ENCODE assay signal across 8 cellular contexts in genomic region chr19:45040059-45040767, GRCh38. TPM values are rescaled to one million over a fixed set of nuclear protein-coding genes. Genes with fewer than 3 reads are reported as not detected.
DNase-seq lines count a peak whose midpoint lies in the region; ATAC-seq, FAIRE-seq and TF ChIP-seq lines count a peak whose summit lies in the region.

No MANE protein-coding gene starts in this region.

- WGBS in ectodermal cell, 2 experiments = 92% methylated on average over 19 of the region's 19 CpGs
- 72 to 79% methylated on average over 19 of the region's 19 CpGs for WGBS in pancreas, 2 donors

- CTCF ChIA-PET in Calu3 (lab: Charles Lee) = interaction anchor here (0.7 to 2.0 kb wide), 3 partner anchors 12 to 26 kb away, joined by 3 to 12 read pairs (median 3); no protein-coding TSS in a partner anchor

- H3K9ac ChIP-seq in NT2/D1 (ENCODE audit: insufficient read length, low read depth) = peak overlapping the region; percentile 6

- H3K9me3 ChIP-seq in NT2/D1 (ENCODE audit: insufficient read depth, low read length) = no peaks in the 10 kb centered on the region
- no peaks in the 10 kb centered on the region for H3K9me3 ChIP-seq in ectodermal cell (ENCODE audit: control insufficient read depth, low read length)
- H3K9me3 ChIP-seq in pancreas = no peaks in the 10 kb centered on the region

- no peak for FAIRE-seq in pancreas (lab: Jason Lieb, UNC)

- TF ChIP-seq CTCF in Calu3 (IDR thresholded peaks at IDR 0.05; ENCODE audit: unreplicated experiment) (no peak), pancreas (IDR thresholded peaks at IDR 0.05) (no peak)

- H3K9me3 Mint-ChIP-seq in Calu3 (ENCODE audit: low read depth, unreplicated experiment) = no peaks in the 10 kb centered on the region

- DNase-seq in Calu3 (no peak), NT2/D1 (ENCODE audit: low read depth, low spot score) (no peak), pancreas (no peak), DMS 273 (lab: John Stamatoyannopoulos, UW; ENCODE audit: unreplicated experiment) (no peak)
- DNase-seq in stimulated activated CD4-positive, alpha-beta T cell treated with anti-CD3 and anti-CD28 coated beads, Interleukin-1b, Interleukin-23, amount 100 ng/mL, for 48 hours = no peak

- H3K27me3 ChIP-seq in NT2/D1 (ENCODE audit: insufficient read depth, insufficient read length) (no peaks in the 10 kb centered on the region), ectodermal cell (ENCODE audit: control insufficient read depth, insufficient read depth, low read length, poor library complexity, severe bottlenecking) (no peaks in the 10 kb centered on the region), pancreas (no peaks in the 10 kb centered on the region)

- H3K36me3 ChIP-seq in NT2/D1 (ENCODE audit: insufficient read depth, insufficient read length, low read length) (peaks cover 55% of the 10 kb centered on the region), ectodermal cell (ENCODE audit: control insufficient read depth, insufficient read depth, low read length) (peaks cover 23% of the 10 kb centered on the region), pancreas (peaks cover 0 to 47% (median 9%) of the 10 kb centered on the region in 3 donors)

- H3K27ac ChIP-seq in ectodermal cell (ENCODE audit: insufficient read depth, low read depth, low read length, poor library complexity, severe bottlenecking) (no peak overlapping the region), pancreas (peak overlapping the region in 2 of 4 donors; percentile 94)

- intact Hi-C loops in Calu3 (cut with micrococcal nuclease; ENCODE audit: unreplicated experiment) = no loop called here
- intact Hi-C loops in pancreas (cut with DNase I) = no loop called here

- peak overlapping the region; percentile 91 for H3K27ac Mint-ChIP-seq in Calu3 (ENCODE audit: unreplicated experiment)

- BruUV-seq in Calu3 (replicated peaks; lab: Mats Ljungman, UMichigan) = TSS peak; percentile 39

- no peaks in the 10 kb centered on the region for H3K27me3 Mint-ChIP-seq in Calu3 (ENCODE audit: unreplicated experiment)

- ATAC-seq in pancreas (no peak), HG03520 (IDR thresholded peaks at IDR 0.05; ENCODE audit: unreplicated experiment) (no peak), HG02610 (IDR thresholded peaks at IDR 0.05; ENCODE audit: unreplicated experiment) (no peak)

- peak overlapping the region; percentile 97 for H3K4me3 ChIP-seq in NT2/D1 (ENCODE audit: insufficient read length, low read depth)
- H3K4me3 ChIP-seq in ectodermal cell (ENCODE audit: insufficient read depth, low read depth, low read length) = peak overlapping the region; percentile 88
- H3K4me3 ChIP-seq in pancreas = peak overlapping the region in 3 of 4 donors; percentile 77 to 90 (median 77)

- H3K36me3 Mint-ChIP-seq in Calu3 (ENCODE audit: insufficient read depth, unreplicated experiment) = peaks cover 77% of the 10 kb centered on the region

- H3K4me1 Mint-ChIP-seq in Calu3 (ENCODE audit: low read depth, unreplicated experiment) = peaks cover 28% of the 10 kb centered on the region

- H3K4me1 ChIP-seq in NT2/D1 (ENCODE audit: insufficient read depth, insufficient read length) (peaks cover 9% of the 10 kb centered on the region), ectodermal cell (ENCODE audit: control insufficient read depth, insufficient read depth, low read length) (peaks cover 11% of the 10 kb centered on the region), pancreas (peaks cover 14 to 19% (median 16%) of the 10 kb centered on the region in 3 donors)

- peak overlapping the region; percentile 86 for H3K4me3 Mint-ChIP-seq in Calu3 (ENCODE audit: low read depth, unreplicated experiment)

RNA-seq across cellular contexts. Expression of gene CLASRP, which starts 1.4 kb away (rescaled TPM):
- total RNA-seq in Calu3 (2022) (115 and 126 TPM in 2 replicates), pancreas (10 to 100 TPM; 34.8 to 55.0 (median 47.7) TPM)
- polyA plus RNA-seq in ectodermal cell (2013, experiment 1 of 4) = 99.8 TPM
- 72.3 TPM for polyA plus RNA-seq in ectodermal cell (2013, experiment 2 of 4)
- 62.8 TPM for polyA plus RNA-seq in ectodermal cell (2013, experiment 3 of 4)
- polyA plus RNA-seq in ectodermal cell (2013, experiment 4 of 4) = 75.4 TPM
- 100 to 1,000 TPM; 213 to 244 TPM for polyA plus RNA-seq in pancreas

RNA-seq across cellular contexts. Expression of gene ZNF296, which starts 36.1 kb away (rescaled TPM):
- 5.3 and 6.3 TPM in 2 replicates for total RNA-seq in Calu3 (2022)
- 1.7 TPM for polyA plus RNA-seq in ectodermal cell (2013, experiment 1 of 4)
- polyA plus RNA-seq in ectodermal cell (2013, experiment 2 of 4) = 1.4 TPM
- polyA plus RNA-seq in ectodermal cell (2013, experiment 3 of 4) = 1.6 TPM
- polyA plus RNA-seq in ectodermal cell (2013, experiment 4 of 4) = 1.8 TPM
- total RNA-seq in pancreas = under 1 TPM; 0.15 to 0.52 (median 0.32) TPM
- polyA plus RNA-seq in pancreas = 1 to 10 TPM; 2.0 to 2.1 TPM

RNA-seq across cellular contexts. Expression of gene GEMIN7, which starts 38.8 kb away (rescaled TPM):
- total RNA-seq in Calu3 (2022) = 36.0 and 42.0 TPM in 2 replicates
- polyA plus RNA-seq in ectodermal cell (2013, experiment 1 of 4) = 24.6 TPM
- 31.3 TPM for polyA plus RNA-seq in ectodermal cell (2013, experiment 2 of 4)
- 26.6 TPM for polyA plus RNA-seq in ectodermal cell (2013, experiment 3 of 4)
- 28.1 TPM for polyA plus RNA-seq in ectodermal cell (2013, experiment 4 of 4)
- total RNA-seq in pancreas = 10 to 100 TPM in 1 of 6 donors, 1 to 10 TPM in 5; 3.8 to 11.4 (median 7.7) TPM
- polyA plus RNA-seq in pancreas = 10 to 100 TPM; 16.6 to 26.2 TPM

RNA-seq across cellular contexts. Expression of gene RELB, which starts 38.9 kb away (rescaled TPM):
- total RNA-seq in Calu3 (2022) = 37.9 and 44.5 TPM in 2 replicates
- polyA plus RNA-seq in ectodermal cell (2013, experiment 1 of 4) = 7.1 TPM
- polyA plus RNA-seq in ectodermal cell (2013, experiment 2 of 4) = 5.6 TPM
- 5.7 TPM for polyA plus RNA-seq in ectodermal cell (2013, experiment 3 of 4)
- polyA plus RNA-seq in ectodermal cell (2013, experiment 4 of 4) = 6.3 TPM
- total RNA-seq in pancreas = 10 to 100 TPM in 4 of 6 donors, 1 to 10 TPM in 2; 8.3 to 21.7 (median 13.4) TPM
- 10 to 100 TPM; 25.1 to 33.5 TPM for polyA plus RNA-seq in pancreas

RNA-seq across cellular contexts. Expression of gene PPP1R37, which starts 52.8 kb away (rescaled TPM):
- total RNA-seq in Calu3 (2022) (45.7 and 59.7 TPM in 2 replicates), pancreas (10 to 100 TPM; 13.0 to 18.7 (median 15.1) TPM)
- polyA plus RNA-seq in ectodermal cell (2013, experiment 1 of 4) = 25.4 TPM
- polyA plus RNA-seq in ectodermal cell (2013, experiment 2 of 4) = 24.1 TPM
- polyA plus RNA-seq in ectodermal cell (2013, experiment 3 of 4) = 19.8 TPM
- 20.7 TPM for polyA plus RNA-seq in ectodermal cell (2013, experiment 4 of 4)
- 10 to 100 TPM; 31.7 to 57.4 TPM for polyA plus RNA-seq in pancreas
